11 cellular contexts compared by ENCODE assay signal in genomic region chr4:53313510-53313909, GRCh38. TPM values are rescaled to one million over a fixed set of nuclear protein-coding genes. Genes with fewer than 3 reads are reported as not detected.
DNase-seq lines count a peak whose midpoint lies in the region; TF ChIP-seq lines count a peak whose summit lies in the region.
"Had no signal": no experiment of that assay in that cellular context is flagged by ENCODE, and none has a peak within 500 bp of the region (broad histone marks: within the 10 kb centered on the region; RNA-seq: fewer than 3 reads in every experiment).

No MANE protein-coding gene starts in this region.

- TF ChIP-seq CTCF in A673 (conservative IDR thresholded peaks at IDR 0.05; ENCODE audit: low read depth, low read length) (peak; percentile 54), WI38 (IDR thresholded peaks at IDR 0.05; ENCODE audit: low read depth, low read length) (0 out of 2 replicates have a peak, but pooled peaks have one; percentile 33), tibial artery (IDR thresholded peaks at IDR 0.05) (no peak)

- H3K4me1 Mint-ChIP-seq in activated CD4-positive, alpha-beta T cell treated with anti-CD3 and anti-CD28 coated beads, Interleukin-2, amount 10 ng/mL, durations not matched to agents 7 days and 5 days, result peaks cover 13% of the 10 kb centered on the region

- H3K4me3 Mint-ChIP-seq in activated CD4-positive, alpha-beta T cell treated with anti-CD3 and anti-CD28 coated beads, Interleukin-2, amount 10 ng/mL, durations not matched to agents 7 days and 5 days, result no peak overlapping the region
- H3K4me3 Mint-ChIP-seq: dendritic cell treated with granulocyte-macrophage colony-stimulating factor and Interleukin-4, amounts not matched to agents 40 ng/mL and 50 ng/mL, for 4 days; nephron had no signal

- CTCF ChIA-PET in A673 (lab: Charles Lee), result interaction anchor here (0.6 kb wide), 1 partner anchor 35 kb away, joined by 3 read pairs; no protein-coding TSS in a partner anchor
- CTCF ChIA-PET in activated CD4-positive, alpha-beta T cell treated with anti-CD3 and anti-CD28 coated beads, Interleukin-2, amount 10 ng/mL, durations not matched to agents 7 days and 5 days (lab: Charles Lee), result no interaction called here

- no peaks in the 10 kb centered on the region for H3K9me3 Mint-ChIP-seq in activated CD4-positive, alpha-beta T cell treated with anti-CD3 and anti-CD28 coated beads, Interleukin-2, amount 10 ng/mL, durations not matched to agents 7 days and 5 days
- H3K9me3 Mint-ChIP-seq: dendritic cell treated with granulocyte-macrophage colony-stimulating factor and Interleukin-4, amounts not matched to agents 40 ng/mL and 50 ng/mL, for 4 days; nephron had no signal

- no peak overlapping the region for H3K4me3 ChIP-seq in A673 (ENCODE audit: low read depth, low read length, poor library complexity, severe bottlenecking)
- no peak overlapping the region for H3K4me3 ChIP-seq in WI38 (ENCODE audit: low read depth, low read length)
- no peak overlapping the region for H3K4me3 ChIP-seq in tibial artery

- H3K27me3 ChIP-seq in A673 (replicated peaks; ENCODE audit: insufficient read depth, low read depth, low read length, poor library complexity), result no peaks in the 10 kb centered on the region
- H3K27me3 ChIP-seq in tibial artery, result no peaks in the 10 kb centered on the region

- POLR2A ChIA-PET in A673 (lab: Charles Lee; ENCODE audit: low non-redundant PET), result no interaction called here
- POLR2A ChIA-PET in activated CD4-positive, alpha-beta T cell treated with anti-CD3 and anti-CD28 coated beads, Interleukin-2, amount 10 ng/mL, durations not matched to agents 7 days and 5 days (lab: Charles Lee), result no interaction called here

- H3K36me3 Mint-ChIP-seq in activated CD4-positive, alpha-beta T cell treated with anti-CD3 and anti-CD28 coated beads, Interleukin-2, amount 10 ng/mL, durations not matched to agents 7 days and 5 days (ENCODE audit: low read depth), result peaks cover 16% of the 10 kb centered on the region

- H3K27ac ChIP-seq in A673 (ENCODE audit: low read depth, low read length, poor library complexity, severe bottlenecking) (no peak overlapping the region), tibial artery (no peak overlapping the region)

- H3K9me3 ChIP-seq in A673 (ENCODE audit: low read depth, low read length, poor library complexity, severe bottlenecking) (no peaks in the 10 kb centered on the region), tibial artery (no peaks in the 10 kb centered on the region)

- peaks cover 17% of the 10 kb centered on the region for H3K4me1 ChIP-seq in A673 (ENCODE audit: insufficient read depth, low read length, poor library complexity, severe bottlenecking)
- peaks cover 0 to 11% (median 0%) of the 10 kb centered on the region in 4 donors for H3K4me1 ChIP-seq in tibial artery

- no peak overlapping the region for H3K27ac Mint-ChIP-seq in activated CD4-positive, alpha-beta T cell treated with anti-CD3 and anti-CD28 coated beads, Interleukin-2, amount 10 ng/mL, durations not matched to agents 7 days and 5 days
- H3K27ac Mint-ChIP-seq: dendritic cell treated with granulocyte-macrophage colony-stimulating factor and Interleukin-4, amounts not matched to agents 40 ng/mL and 50 ng/mL, for 4 days had no signal

- no peaks in the 10 kb centered on the region for H3K36me3 ChIP-seq in A673 (ENCODE audit: insufficient read depth, low read length, poor library complexity, severe bottlenecking)
- peaks cover 0 to 6% (median 0%) of the 10 kb centered on the region in 3 donors for H3K36me3 ChIP-seq in tibial artery

- H3K27me3 Mint-ChIP-seq in activated CD4-positive, alpha-beta T cell treated with anti-CD3 and anti-CD28 coated beads, Interleukin-2, amount 10 ng/mL, durations not matched to agents 7 days and 5 days, result no peaks in the 10 kb centered on the region
- H3K27me3 Mint-ChIP-seq: dendritic cell treated with granulocyte-macrophage colony-stimulating factor and Interleukin-4, amounts not matched to agents 40 ng/mL and 50 ng/mL, for 4 days had no signal

- BruUV-seq in A673 (replicated peaks; lab: Mats Ljungman, UMichigan), result no TSS peak

- peak; percentile 60 for DNase-seq in A673 (ENCODE audit: low spot score)
- DNase-seq in HT-29 (ENCODE audit: low spot score), result peak; percentile 78
- DNase-seq in iPS DF 19.7 (ENCODE audit: low read depth, low spot score), result peak; percentile 38
- DNase-seq in effector CD4-positive, alpha-beta T cell, result no peak
- DNase-seq in tibial artery, result no peak
- no peak for DNase-seq in GM03348 (ENCODE audit: low spot score)
- no peak for DNase-seq in activated CD4-positive, alpha-beta T cell treated with anti-CD3 and anti-CD28 coated beads, Interleukin-2, amount 10 ng/mL, durations not matched to agents 7 days and 5 days
- DNase-seq: NCI-H510A had no signal

- intact Hi-C loops in A673 (cut with micrococcal nuclease; ENCODE audit: unreplicated experiment) (loop anchor here (5.0 to 10.0 kb wide), 3 partner anchors 299 to 919 kb away; no protein-coding TSS in a partner anchor), tibial artery (cut with DNase I; ENCODE audit: low total_unique reads) (no loop called here)

RNA-seq across cellular contexts. Expression of gene SCFD2, which starts 52.4 kb away (rescaled TPM):
- total RNA-seq in A673 (2021), result 7.3 and 8.4 TPM in 2 replicates
- 32.7 and 33.1 TPM in 2 replicates for total RNA-seq in HT-29 (2014; rRNA removed; shearing (Covaris generic))
- total RNA-seq in activated CD4-positive, alpha-beta T cell treated with anti-CD3 and anti-CD28 coated beads, Interleukin-2, amount 10 ng/mL, durations not matched to agents 7 days and 5 days, result 10 to 100 TPM; 23.0 to 24.5 TPM

Comparison
In these comparisons a context has a peak if more than half of its experiments do, and no peak if none do; other contexts are left out.
1. DNase-seq: peak in A673 (single experiment), HT-29 (single experiment) and iPS DF 19.7 (single experiment); none in effector CD4-positive, alpha-beta T cell (single experiment), tibial artery (0 of 2), GM03348 (single experiment) and activated CD4-positive, alpha-beta T cell treated with anti-CD3 and anti-CD28 coated beads, Interleukin-2, amount 10 ng/mL, durations not matched to agents 7 days and 5 days (single experiment).
2. CTCF ChIP-seq: peak in A673 (single experiment) and WI38 (single experiment); none in tibial artery (0 of 2).